8 cellular contexts compared by ENCODE assay signal in genomic region chr5:62306494-62307363, GRCh38. TPM values are rescaled to one million over a fixed set of nuclear protein-coding genes. Genes with fewer than 3 reads are reported as not detected.
DNase-seq lines count a peak whose midpoint lies in the region; ATAC-seq and TF ChIP-seq lines count a peak whose summit lies in the region.

No MANE protein-coding gene starts in this region.

- peak; percentile 52 for DNase-seq in Caki2 (ENCODE audit: low read depth)
- peak; percentile 34 for DNase-seq in HT1080 (ENCODE audit: low read depth)
- DNase-seq in T-helper 2 cell: peak in 4 of 5 experiments; percentile 32 to 78 (median 54)
- peak; percentile 37 for DNase-seq in astrocyte of the spinal cord (ENCODE audit: low read depth, low spot score)
- no peak for DNase-seq in NCI-H1048 (lab: John Stamatoyannopoulos, UW)

- H3K9ac ChIP-seq in iPS-15b (ENCODE audit: low read depth, low read length) (peak overlapping the region; percentile 83), skeletal muscle satellite cell (ENCODE audit: low read depth, low read length) (peak overlapping the region; percentile 90)

- in situ Hi-C loops in Caki2 (cut with HindIII; ENCODE audit: low pct_unique_long_range_greater_than_20kb, low sequenced_read_pairs): no loop called here
- in situ Hi-C loops in astrocyte of the spinal cord (cut with HindIII; ENCODE audit: low sequenced_read_pairs): no loop called here

- no peaks in the 10 kb centered on the region for H3K36me3 ChIP-seq in iPS-15b (ENCODE audit: control insufficient read depth, insufficient read depth, low read length)
- H3K36me3 ChIP-seq in skeletal muscle satellite cell (ENCODE audit: insufficient read depth, low read length): no peaks in the 10 kb centered on the region

- H3K4me1 ChIP-seq in iPS-15b (ENCODE audit: control insufficient read depth, insufficient read depth, low read length) (no peaks in the 10 kb centered on the region), skeletal muscle satellite cell (ENCODE audit: control insufficient read depth, insufficient read depth, low read length) (peaks cover 28% of the 10 kb centered on the region)

- H3K4me2 ChIP-seq in skeletal muscle satellite cell (ENCODE audit: low read length): peak overlapping the region; percentile 95

- H3K4me3 ChIP-seq in astrocyte of the spinal cord (ENCODE audit: low read depth, low read length) (peak overlapping the region; percentile 76), iPS-15b (ENCODE audit: low read depth, low read length) (peak overlapping the region; percentile 92), skeletal muscle satellite cell (ENCODE audit: low read length) (peak overlapping the region; percentile 98)

- H3K9me3 ChIP-seq in iPS-15b (ENCODE audit: control insufficient read depth, insufficient read depth, low read length) (no peaks in the 10 kb centered on the region), skeletal muscle satellite cell (replicated peaks; ENCODE audit: low read length) (no peaks in the 10 kb centered on the region)

- peak; percentile 15 for ATAC-seq in GM21367 (IDR thresholded peaks at IDR 0.05; ENCODE audit: unreplicated experiment)

- H3K27me3 ChIP-seq in iPS-15b (ENCODE audit: control insufficient read depth, insufficient read depth, low read length) (no peaks in the 10 kb centered on the region), skeletal muscle satellite cell (ENCODE audit: control insufficient read depth, insufficient read depth, low read length) (no peaks in the 10 kb centered on the region)

- TF ChIP-seq CTCF in astrocyte of the spinal cord (IDR thresholded peaks at IDR 0.05; ENCODE audit: low read depth, low read length): no peak

RNA-seq across cellular contexts. Expression of gene KIF2A, which starts 0.7 kb away (rescaled TPM):
- 17.8 and 25.1 TPM in 2 replicates for total RNA-seq in Caki2 (2014; rRNA removed; shearing (Covaris generic); ENCODE audit: low replicate concordance)
- 35.6 and 51.3 TPM in 2 replicates for total RNA-seq in HT1080 (2014; rRNA removed; shearing (Covaris generic))
- 36.1 and 49.9 TPM in 2 replicates for polyA plus RNA-seq in HT1080 (2015; cell fraction: cytosol; rRNA removed)
- 38.4 and 39.9 TPM in 2 replicates for polyA plus RNA-seq in HT1080 (2015; cell fraction: nucleus; rRNA removed)
- 51.3 and 58.8 TPM in 2 replicates for total RNA-seq in skeletal muscle satellite cell (2012; rRNA removed)
